In genomic region chr6:122947355-122947754, GRCh38 we compare ENCODE assay signal across 11 cellular contexts. TPM values are rescaled to one million over a fixed set of nuclear protein-coding genes. Genes with fewer than 3 reads are reported as not detected.
DNase-seq lines count a peak whose midpoint lies in the region; ATAC-seq and TF ChIP-seq lines count a peak whose summit lies in the region.
"Had no signal": no experiment of that assay in that cellular context is flagged by ENCODE, and none has a peak within 500 bp of the region (broad histone marks: within the 10 kb centered on the region; RNA-seq: fewer than 3 reads in every experiment).

No MANE protein-coding gene starts in this region.

- no peaks in the 10 kb centered on the region for H3K9me2 ChIP-seq in OCI-LY7 (ENCODE audit: insufficient read depth, low read length)

- ATAC-seq in heart right ventricle, result no peak
- no peak for ATAC-seq in Right ventricle myocardium superior (ENCODE audit: poor library complexity)
- no peak for ATAC-seq in HG02973 (IDR thresholded peaks at IDR 0.05; ENCODE audit: unreplicated experiment)

- peaks cover 0 to 5% (median 0%) of the 10 kb centered on the region in 7 donors for H3K27me3 ChIP-seq in heart right ventricle
- no peaks in the 10 kb centered on the region for H3K27me3 ChIP-seq in esophagus muscularis mucosa

- no peak overlapping the region for H3K4me2 ChIP-seq in OCI-LY7 (ENCODE audit: low read length)

- CTCF ChIA-PET in OCI-LY7 (lab: Charles Lee; ENCODE audit: unreplicated experiment), result no interaction called here

- no peak for TF ChIP-seq POLR2A in esophagus muscularis mucosa (IDR thresholded peaks at IDR 0.05; ENCODE audit: low read depth)

- no peak overlapping the region for H3K4me3 ChIP-seq in heart right ventricle
- H3K4me3 ChIP-seq in OCI-LY7 (ENCODE audit: low read depth, low read length, poor library complexity, severe bottlenecking), result no peak overlapping the region
- no peak overlapping the region for H3K4me3 ChIP-seq in esophagus muscularis mucosa
- no peak overlapping the region for H3K4me3 ChIP-seq in coronary artery

- TF ChIP-seq CTCF in heart right ventricle (IDR thresholded peaks at IDR 0.05) (peak in 6 of 9 donors; percentile 21 to 46 (median 33)), OCI-LY7 (conservative IDR thresholded peaks at IDR 0.05; ENCODE audit: low read length) (peak; percentile 36; the same call in 1 of the 2 replicates), esophagus muscularis mucosa (IDR thresholded peaks at IDR 0.05) (no peak), coronary artery (IDR thresholded peaks at IDR 0.05) (no peak)

- H3K4me1 ChIP-seq in heart right ventricle, result no peaks in the 10 kb centered on the region
- H3K4me1 ChIP-seq in OCI-LY7 (ENCODE audit: insufficient read depth, low read length, poor library complexity, severe bottlenecking), result no peaks in the 10 kb centered on the region
- no peaks in the 10 kb centered on the region for H3K4me1 ChIP-seq in esophagus muscularis mucosa

- TF ChIP-seq EP300 in esophagus muscularis mucosa (IDR thresholded peaks at IDR 0.05), result no peak

- intact Hi-C loops in heart right ventricle (cut with DNase I) (loop anchor here in 2 of 10 donors (5.0 kb wide), 1 partner anchor 370 kb away; no protein-coding TSS in a partner anchor), cardiac septum (cut with DNase I) (no loop called here), OCI-LY7 (cut with micrococcal nuclease; ENCODE audit: unreplicated experiment) (no loop called here), esophagus muscularis mucosa (cut with DNase I) (no loop called here), Right ventricle myocardium superior (cut with DNase I) (no loop called here)

- DNase-seq in heart right ventricle (no peak), cardiac septum (ENCODE audit: low spot score) (no peak), OCI-LY7 (ENCODE audit: low spot score) (no peak), foreskin melanocyte (peak; percentile 10), esophagus muscularis mucosa (ENCODE audit: extremely low spot score) (no peak), Right ventricle myocardium superior (no peak), coronary artery (ENCODE audit: low spot score) (no peak)
- DNase-seq: activated CD4-positive, alpha-beta memory T cell treated with anti-CD3 and anti-CD28 coated beads for 36 hours; Karpas-422; naive B cell had no signal

- H4K20me1 ChIP-seq in OCI-LY7 (ENCODE audit: insufficient read depth, low read length), result no peaks in the 10 kb centered on the region

- H3K9me3 ChIP-seq in heart right ventricle, result peaks cover 0 to 7% (median 0%) of the 10 kb centered on the region in 11 donors
- no peaks in the 10 kb centered on the region for H3K9me3 ChIP-seq in OCI-LY7 (ENCODE audit: low read length)
- peaks cover 0 to 4% (median 0%) of the 10 kb centered on the region in 4 donors for H3K9me3 ChIP-seq in esophagus muscularis mucosa

- BruUV-seq in OCI-LY7 (replicated peaks; lab: Mats Ljungman, UMichigan), result no TSS peak

- POLR2A ChIA-PET in OCI-LY7 (lab: Charles Lee), result no interaction called here

- H3K27ac ChIP-seq in heart right ventricle (no peak overlapping the region), OCI-LY7 (ENCODE audit: low read depth, low read length, poor library complexity, severe bottlenecking) (no peak overlapping the region), esophagus muscularis mucosa (replicated peaks in 1 of 4) (no peak overlapping the region), coronary artery (no peak overlapping the region)

- no peak overlapping the region for H2AFZ ChIP-seq in OCI-LY7 (ENCODE audit: low read length)

- H3K79me2 ChIP-seq in OCI-LY7 (ENCODE audit: insufficient read depth, low read depth, low read length), result no peaks in the 10 kb centered on the region

- H3K36me3 ChIP-seq in heart right ventricle (no peaks in the 10 kb centered on the region), OCI-LY7 (ENCODE audit: insufficient read depth, low read length) (no peaks in the 10 kb centered on the region), esophagus muscularis mucosa (no peaks in the 10 kb centered on the region)

RNA-seq across cellular contexts. Expression of gene CLVS2, which starts 48.7 kb away (rescaled TPM):
- total RNA-seq in heart right ventricle (under 1 TPM in 5 of 10 donors, not detected in 5; 0.05 to 0.41 (median 0.19) TPM), cardiac septum (not detected), OCI-LY7 (2022) (not detected in 2 replicates), esophagus muscularis mucosa (under 1 TPM; under 0.01 to 0.33 (median 0.12) TPM), Right ventricle myocardium superior (0.11 TPM)
- polyA plus RNA-seq in heart right ventricle, result under 1 TPM in 1 of 2 donors, not detected in 1; under 0.01 TPM
- total RNA-seq in OCI-LY7 (2014; rRNA removed; shearing (Covaris generic)), result not detected in 2 replicates
- total RNA-seq: activated CD4-positive, alpha-beta memory T cell treated with anti-CD3 and anti-CD28 coated beads for 36 hours had no signal

Comparison
In these comparisons a context has a peak if more than half of its experiments do, and no peak if none do; other contexts are left out.
1. CTCF ChIP-seq: peak in heart right ventricle (6 of 9) and OCI-LY7 (single experiment); none in esophagus muscularis mucosa (0 of 3) and coronary artery (single experiment).